Comparison of ENCODE assay signal across 19 cellular contexts in the genomic region with DNA sequence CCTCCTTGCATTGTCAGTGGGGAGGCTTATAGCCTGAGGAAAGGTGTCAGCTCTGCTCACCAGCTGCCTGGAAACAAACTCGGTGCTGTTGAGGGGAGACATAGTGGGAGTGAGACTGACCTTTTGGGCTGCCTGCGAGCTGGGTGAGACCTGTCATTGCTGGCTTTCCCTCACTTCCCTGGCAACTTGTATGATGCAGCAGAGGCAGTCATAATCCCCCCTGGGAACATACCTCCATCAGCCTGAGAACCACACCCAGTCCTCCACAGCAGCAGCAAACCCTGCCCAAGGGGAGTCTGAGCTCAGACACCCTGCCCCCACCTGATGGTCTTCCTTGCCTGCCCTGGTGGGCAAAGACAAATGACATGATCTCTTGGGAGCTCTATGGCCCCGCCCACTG.
DNase-seq lines count a peak whose midpoint lies in the region; ATAC-seq and TF ChIP-seq lines count a peak whose summit lies in the region.
"Had no signal": no experiment of that assay in that cellular context is flagged by ENCODE, and none has a peak within 500 bp of the region (broad histone marks: within the 10 kb centered on the region; RNA-seq: fewer than 3 reads in every experiment).

No MANE protein-coding gene starts in this region.

- H3K4me3 Mint-ChIP-seq in glutamatergic neuron (ENCODE audit: unreplicated experiment): no peak overlapping the region
- no peak overlapping the region for H3K4me3 Mint-ChIP-seq in stimulated activated effector memory CD8-positive, alpha-beta T cell treated with anti-CD3 and anti-CD28 coated beads, Interleukin-12 subunit alpha, Interleukin-12 subunit beta, amount 100 ng/mL, for 72 hours
- no peak overlapping the region for H3K4me3 Mint-ChIP-seq in activated T-cell treated with anti-CD3 and anti-CD28 coated beads, Interleukin-2, amount 50 U/mL, for 4 hours
- H3K4me3 Mint-ChIP-seq: CD14-positive monocyte; CD8-positive, alpha-beta T cell; HFFc6 had no signal

- TF ChIP-seq CTCF in glutamatergic neuron (IDR thresholded peaks at IDR 0.05; ENCODE audit: partially characterized antibody, unreplicated experiment): no peak

- no peaks in the 10 kb centered on the region for H3K27me3 ChIP-seq in BLaER1 treated with 17β-estradiol and CSF1 and Interleukin-3, amounts not matched to agents 10 nM and 100 nM
- H3K27me3 ChIP-seq: BE2C had no signal

- H3K9ac ChIP-seq in BLaER1 treated with 17β-estradiol and CSF1 and Interleukin-3, amounts not matched to agents 10 nM and 100 nM: peak overlapping the region in 2 of 11 experiments; percentile 11 to 48; a peak in 2 of 22 replicates

- peaks cover 4 to 30% (median 15%) of the 10 kb centered on the region in 10 experiments; a peak in 17 of 20 replicates for H3K4me1 ChIP-seq in BLaER1 treated with 17β-estradiol and CSF1 and Interleukin-3, amounts not matched to agents 10 nM and 100 nM
- H3K4me1 ChIP-seq: BE2C had no signal

- H3K27me3 Mint-ChIP-seq in glutamatergic neuron (ENCODE audit: unreplicated experiment): no peaks in the 10 kb centered on the region
- H3K27me3 Mint-ChIP-seq in activated T-cell treated with anti-CD3 and anti-CD28 coated beads, Interleukin-2, amount 50 U/mL, for 4 hours (ENCODE audit: low read depth): no peaks in the 10 kb centered on the region

- peak overlapping the region in 10 of 11 experiments; percentile 13 to 83 (median 72); a peak in 19 of 22 replicates for H3K4me2 ChIP-seq in BLaER1 treated with 17β-estradiol and CSF1 and Interleukin-3, amounts not matched to agents 10 nM and 100 nM

- peak; percentile 13 for ATAC-seq in stimulated activated effector memory CD8-positive, alpha-beta T cell treated with anti-CD3 and anti-CD28 coated beads, Interleukin-12 subunit alpha, Interleukin-12 subunit beta, amount 100 ng/mL, for 72 hours
- no peak for ATAC-seq in HG02678 (IDR thresholded peaks at IDR 0.05; ENCODE audit: unreplicated experiment)
- no peak for ATAC-seq in activated T-cell treated with anti-CD3 and anti-CD28 coated beads, Interleukin-2, amount 50 U/mL, for 4 hours
- ATAC-seq: CD8-positive, alpha-beta T cell; HCT116 had no signal

- H3K27ac ChIP-seq in BLaER1 treated with 17β-estradiol and CSF1 and Interleukin-3, amounts not matched to agents 10 nM and 100 nM: peak overlapping the region in 4 of 11 experiments; percentile 4 to 75 (median 35); a peak in 5 of 22 replicates

- no peaks in the 10 kb centered on the region for H3K36me3 ChIP-seq in BLaER1 treated with 17β-estradiol and CSF1 and Interleukin-3, amounts not matched to agents 10 nM and 100 nM
- H3K36me3 ChIP-seq: BE2C had no signal

- peaks cover 4% of the 10 kb centered on the region for H3K4me1 Mint-ChIP-seq in glutamatergic neuron (ENCODE audit: low read depth, unreplicated experiment)
- no peaks in the 10 kb centered on the region for H3K4me1 Mint-ChIP-seq in stimulated activated effector memory CD8-positive, alpha-beta T cell treated with anti-CD3 and anti-CD28 coated beads, Interleukin-12 subunit alpha, Interleukin-12 subunit beta, amount 100 ng/mL, for 72 hours
- no peaks in the 10 kb centered on the region for H3K4me1 Mint-ChIP-seq in activated T-cell treated with anti-CD3 and anti-CD28 coated beads, Interleukin-2, amount 50 U/mL, for 4 hours (ENCODE audit: low read depth)
- H3K4me1 Mint-ChIP-seq: CD14-positive monocyte had no signal

- H3K9me3 ChIP-seq in BLaER1 treated with 17β-estradiol and CSF1 and Interleukin-3, amounts not matched to agents 10 nM and 100 nM (replicated peaks in 1 of 11): peaks cover 0 to 14% (median 0%) of the 10 kb centered on the region in 11 experiments; a peak in 1 of 22 replicates
- H3K9me3 ChIP-seq: BE2C had no signal

- H3K4me3 ChIP-seq in BLaER1 treated with 17β-estradiol and CSF1 and Interleukin-3, amounts not matched to agents 10 nM and 100 nM: peak overlapping the region in 1 of 10 experiments; percentile 23; a peak in 1 of 20 replicates

- peaks cover 24% of the 10 kb centered on the region for H3K36me3 Mint-ChIP-seq in glutamatergic neuron (ENCODE audit: unreplicated experiment)
- no peaks in the 10 kb centered on the region for H3K36me3 Mint-ChIP-seq in stimulated activated effector memory CD8-positive, alpha-beta T cell treated with anti-CD3 and anti-CD28 coated beads, Interleukin-12 subunit alpha, Interleukin-12 subunit beta, amount 100 ng/mL, for 72 hours
- no peaks in the 10 kb centered on the region for H3K36me3 Mint-ChIP-seq in activated T-cell treated with anti-CD3 and anti-CD28 coated beads, Interleukin-2, amount 50 U/mL, for 4 hours (ENCODE audit: insufficient read depth)
- H3K36me3 Mint-ChIP-seq: CD14-positive monocyte; CD8-positive, alpha-beta T cell had no signal

- H3K9me3 Mint-ChIP-seq in glutamatergic neuron (ENCODE audit: unreplicated experiment): no peaks in the 10 kb centered on the region
- peaks cover 8% of the 10 kb centered on the region for H3K9me3 Mint-ChIP-seq in stimulated activated effector memory CD8-positive, alpha-beta T cell treated with anti-CD3 and anti-CD28 coated beads, Interleukin-12 subunit alpha, Interleukin-12 subunit beta, amount 100 ng/mL, for 72 hours
- peaks cover 4% of the 10 kb centered on the region for H3K9me3 Mint-ChIP-seq in activated T-cell treated with anti-CD3 and anti-CD28 coated beads, Interleukin-2, amount 50 U/mL, for 4 hours

- DNase-seq in NCI-H69 (lab: John Stamatoyannopoulos, UW): peak; percentile 9
- DNase-seq in glutamatergic neuron: peak; percentile 15
- no peak for DNase-seq in stimulated activated effector memory CD8-positive, alpha-beta T cell treated with anti-CD3 and anti-CD28 coated beads, Interleukin-12 subunit alpha, Interleukin-12 subunit beta, amount 100 ng/mL, for 72 hours (ENCODE audit: low spot score in 2 of 2)
- DNase-seq in NCI-H446 (lab: John Stamatoyannopoulos, UW): no peak
- DNase-seq in activated T-cell treated with anti-CD3 and anti-CD28 coated beads, Interleukin-2, amount 50 U/mL, for 4 hours: no peak
- no peak for DNase-seq in iPS-NIHi11 (ENCODE audit: low spot score)
- DNase-seq: ACHN; BE2C; Calu3; CD8-positive, alpha-beta T cell; DMS79 treated with DMSO at 0.1 percent for 48 hours; GF-D8; GOT3; H7; HFFc6 had no signal

- H4K20me1 ChIP-seq in BLaER1 treated with 17β-estradiol and CSF1 and Interleukin-3, amounts not matched to agents 10 nM and 100 nM: no peaks in the 10 kb centered on the region

- no peak overlapping the region for H3K27ac Mint-ChIP-seq in glutamatergic neuron (ENCODE audit: unreplicated experiment)
- no peak overlapping the region for H3K27ac Mint-ChIP-seq in stimulated activated effector memory CD8-positive, alpha-beta T cell treated with anti-CD3 and anti-CD28 coated beads, Interleukin-12 subunit alpha, Interleukin-12 subunit beta, amount 100 ng/mL, for 72 hours
- H3K27ac Mint-ChIP-seq: CD8-positive, alpha-beta T cell; HFFc6 had no signal

Comparison
In these comparisons a context has a peak if more than half of its experiments do, and no peak if none do; other contexts are left out.
1. DNase-seq: peak in NCI-H69 (single experiment) and glutamatergic neuron (single experiment); none in stimulated activated effector memory CD8-positive, alpha-beta T cell treated with anti-CD3 and anti-CD28 coated beads, Interleukin-12 subunit alpha, Interleukin-12 subunit beta, amount 100 ng/mL, for 72 hours (0 of 2), NCI-H446 (0 of 2), activated T-cell treated with anti-CD3 and anti-CD28 coated beads, Interleukin-2, amount 50 U/mL, for 4 hours (single experiment) and iPS-NIHi11 (single experiment).